16 cellular contexts compared by ENCODE assay signal in genomic region chr2:98295275-98295674, GRCh38. TPM values are rescaled to one million over a fixed set of nuclear protein-coding genes. Genes with fewer than 3 reads are reported as not detected.
"Had no signal": no experiment of that assay in that cellular context is flagged by ENCODE, and none has a peak within 500 bp of the region (broad histone marks: within the 10 kb centered on the region; RNA-seq: fewer than 3 reads in every experiment).

No MANE protein-coding gene starts in this region.

- H3K4me3 ChIP-seq: left lung, ovary, sigmoid colon, spleen, thoracic aorta had no signal

- H3K9me3 ChIP-seq: left lung, ovary, sigmoid colon, thoracic aorta had no signal

- ATAC-seq: activated CD8-positive, alpha-beta memory T cell treated with anti-CD3 and anti-CD28 coated beads, Interleukin-2, amount 10 ng/mL, durations not matched to agents 7 days and 5 days; stimulated activated naive B cell treated with anti-CD40 and anti-IgM and Interleukin-4, amounts not matched to agents 10 μg/mL and 1 μg/mL and 100 μg/mL, for 72 hours had no signal

- DNase-seq: activated B cell treated with CpG ODN at 0.5 μM for 24 hours; activated CD4-positive, alpha-beta memory T cell treated with anti-CD3 and anti-CD28 coated beads, Interleukin-2, amount 10 ng/mL, durations not matched to agents 7 days and 5 days; activated CD4-positive, alpha-beta T cell treated with anti-CD3 and anti-CD28 coated beads for 48 hours; activated CD8-positive, alpha-beta memory T cell treated with anti-CD3 and anti-CD28 coated beads, Interleukin-2, amount 10 ng/mL, durations not matched to agents 7 days and 5 days; foreskin melanocyte; head of caudate nucleus; left lung; ovary; sigmoid colon; spleen; stimulated activated CD4-positive, alpha-beta T cell treated with anti-CD3 and anti-CD28 coated beads, Interleukin-4, amount 100 ng/mL, for 4 hours; stimulated activated naive B cell treated with anti-CD40 and anti-IgM and Interleukin-4, amounts not matched to agents 10 μg/mL and 1 μg/mL and 100 μg/mL, for 72 hours had no signal

- H3K36me3 ChIP-seq: left lung, ovary, sigmoid colon, spleen, thoracic aorta had no signal

- H3K27ac ChIP-seq: left lung, ovary, sigmoid colon, spleen, thoracic aorta had no signal

- H3K27me3 ChIP-seq: ovary, sigmoid colon had no signal

- H3K4me1 ChIP-seq: left lung, sigmoid colon had no signal

RNA-seq across cellular contexts. Expression of gene CNGA3, which starts 51.0 kb away (rescaled TPM):
- total RNA-seq: activated B cell treated with CpG ODN at 0.5 μM for 24 hours; activated CD4-positive, alpha-beta memory T cell treated with anti-CD3 and anti-CD28 coated beads, Interleukin-2, amount 10 ng/mL, durations not matched to agents 7 days and 5 days; activated CD8-positive, alpha-beta memory T cell treated with anti-CD3 and anti-CD28 coated beads, Interleukin-2, amount 10 ng/mL, durations not matched to agents 7 days and 5 days; epithelial cell of proximal tubule; mononuclear cell; pulmonary artery endothelial cell; spleen; thoracic aorta had no signal
